8 cellular contexts compared by ENCODE assay signal in genomic region chr17:350706-351435, GRCh38. TPM values are rescaled to one million over a fixed set of nuclear protein-coding genes. Genes with fewer than 3 reads are reported as not detected.
DNase-seq lines count a peak whose midpoint lies in the region; ATAC-seq, FAIRE-seq and TF ChIP-seq lines count a peak whose summit lies in the region.

No MANE protein-coding gene starts in this region.

- intact Hi-C loops in pancreas (cut with DNase I): no loop called here

- DNase-seq in Caki2 (ENCODE audit: low read depth) (peak; percentile 60), SHP77 (lab: John Stamatoyannopoulos, UW) (peak; percentile 21 to 54), foreskin fibroblast (peak; percentile 20 to 50), pancreas (peak in 5 of 6 donors; percentile 67 to 76 (median 72))
- no peak for DNase-seq in stimulated activated CD4-positive, alpha-beta T cell treated with anti-CD3 and anti-CD28 coated beads, Interleukin-4, amount 100 ng/mL, for 4 hours
- no peak for DNase-seq in stimulated activated CD4-positive, alpha-beta T cell treated with anti-CD3 and anti-CD28 coated beads, Interleukin-4, amount 100 ng/mL, for 1 hour

- no peaks in the 10 kb centered on the region for H3K36me3 ChIP-seq in pancreas

- in situ Hi-C loops in Caki2 (cut with HindIII; ENCODE audit: low pct_unique_long_range_greater_than_20kb, low sequenced_read_pairs): no loop called here

- H3K4me3 ChIP-seq in foreskin fibroblast (ENCODE audit: low read depth in 1 of 2, low read length in 2 of 2) (no peak overlapping the region), pancreas (peak overlapping the region in 1 of 4 donors; percentile 20)

- peak; percentile 23 for FAIRE-seq in pancreas (lab: Jason Lieb, UNC)

- no peaks in the 10 kb centered on the region for H3K27me3 ChIP-seq in pancreas

- 31 to 35% methylated on average over 8 of the region's 8 CpGs for WGBS in pancreas, 2 donors

- H3K27ac ChIP-seq in pancreas: peak overlapping the region; percentile 85 to 95 (median 95)

- H3K9me3 ChIP-seq in pancreas: no peaks in the 10 kb centered on the region

- peak; percentile 8 to 43 (median 33) for ATAC-seq in pancreas
- no peak for ATAC-seq in GM18858 (IDR thresholded peaks at IDR 0.05; ENCODE audit: unreplicated experiment)
- no peak for ATAC-seq in HG02884 (IDR thresholded peaks at IDR 0.05; ENCODE audit: unreplicated experiment)

- TF ChIP-seq CTCF in foreskin fibroblast (IDR thresholded peaks at IDR 0.05; ENCODE audit: low read depth, low read length) (no peak), pancreas (IDR thresholded peaks at IDR 0.05) (no peak)

- H3K4me1 ChIP-seq in pancreas: peaks cover 55 to 71% (median 69%) of the 10 kb centered on the region in 3 donors

RNA-seq across cellular contexts. Expression of gene RPH3AL, which starts 1.7 kb away (rescaled TPM):
- total RNA-seq in Caki2 (2014; rRNA removed; shearing (Covaris generic); ENCODE audit: low replicate concordance): 17.7 and 28.8 TPM in 2 replicates
- 10 to 100 TPM; 45.1 to 89.1 (median 61.7) TPM for total RNA-seq in pancreas
- 10 to 100 TPM; 43.4 to 46.5 TPM for polyA plus RNA-seq in pancreas

Comparison
In these comparisons a context has a peak if more than half of its experiments do, and no peak if none do; other contexts are left out.
1. DNase-seq: peak in Caki2 (single experiment), SHP77 (2 of 2), foreskin fibroblast (2 of 2) and pancreas (5 of 6); none in stimulated activated CD4-positive, alpha-beta T cell treated with anti-CD3 and anti-CD28 coated beads, Interleukin-4, amount 100 ng/mL, for 4 hours (0 of 2) and stimulated activated CD4-positive, alpha-beta T cell treated with anti-CD3 and anti-CD28 coated beads, Interleukin-4, amount 100 ng/mL, for 1 hour (single experiment).
2. ATAC-seq: peak in pancreas (4 of 4); none in GM18858 (single experiment) and HG02884 (single experiment).